ENCODE assay signal across 1 cellular context in the genomic region with DNA sequence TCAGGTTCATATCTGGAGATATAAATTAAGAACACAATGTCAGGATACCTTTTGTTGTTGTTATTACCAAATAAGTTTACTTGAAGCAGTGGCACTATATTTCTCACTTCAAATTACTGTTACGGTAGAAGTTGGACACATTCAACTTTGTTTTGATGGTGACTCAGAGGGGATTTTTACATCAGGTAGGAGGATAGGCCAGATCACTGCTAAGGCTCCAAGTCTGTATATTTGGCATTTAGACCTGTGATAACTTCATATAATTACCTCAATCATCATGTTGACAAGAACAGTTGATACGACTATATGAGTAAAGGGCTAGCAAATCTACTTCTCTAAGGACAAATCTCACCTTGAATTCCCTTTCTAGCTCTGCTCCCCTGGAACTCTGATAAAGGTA.
TF ChIP-seq lines count a peak whose summit lies in the region.

No MANE protein-coding gene starts in this region.

TF ChIP-seq in endothelial cell of umbilical vein, 7 proteins besides CTCF, POLR2A, EP300 and RAD21 (continued from another document):
- TF ChIP-seq, protein P1, sequence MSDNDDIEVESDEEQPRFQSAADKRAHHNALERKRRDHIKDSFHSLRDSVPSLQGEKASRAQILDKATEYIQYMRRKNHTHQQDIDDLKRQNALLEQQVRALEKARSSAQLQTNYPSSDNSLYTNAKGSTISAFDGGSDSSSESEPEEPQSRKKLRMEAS (IDR thresholded peaks at IDR 0.05; ENCODE audit: insufficient read depth, insufficient read length) = no peak
- TF ChIP-seq FOS (IDR thresholded peaks at IDR 0.05; ENCODE audit: borderline replicate concordance, insufficient read depth, low read length) (no peak), POLR2AphosphoS5 (IDR thresholded peaks at IDR 0.05; ENCODE audit: insufficient read depth, low read depth, low read length) (no peak), EZH2 (IDR thresholded peaks at IDR 0.05; ENCODE audit: borderline replicate concordance, low read depth, low read length, severe bottlenecking) (no peak)
